Comparison of ENCODE assay signal across 8 cellular contexts in the genomic region with DNA sequence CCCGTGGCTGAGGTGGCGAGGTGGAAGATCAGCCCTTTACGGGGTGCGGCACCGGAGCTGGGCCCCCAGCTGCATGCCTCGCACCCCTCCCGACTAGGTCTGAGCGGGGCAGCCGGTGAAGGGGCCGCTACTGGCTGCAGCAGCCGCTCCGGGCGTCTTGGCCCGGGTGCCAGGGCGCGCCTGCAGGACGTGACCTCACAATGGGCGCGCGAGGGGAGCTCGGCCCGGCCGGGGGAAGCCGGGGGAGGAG. TPM values are rescaled to one million over a fixed set of nuclear protein-coding genes. Genes with fewer than 3 reads are reported as not detected.
A peak's percentile ranks its signal among the peaks of the same experiment; 100 is the strongest.
DNase-seq lines count a peak whose midpoint lies in the region; TF ChIP-seq lines count a peak whose summit lies in the region.

No MANE protein-coding gene starts in this region.

- H3K27me3 ChIP-seq in Loucy (ENCODE audit: insufficient read depth, low read length, poor library complexity, severe bottlenecking) (no peaks in the 10 kb centered on the region), muscle layer of duodenum (ENCODE audit: low read depth, low read length) (no peaks in the 10 kb centered on the region)

- peak overlapping the region; percentile 83 for H3K9ac ChIP-seq in Loucy (ENCODE audit: low read depth, low read length, poor library complexity, severe bottlenecking)

- peaks cover 6% of the 10 kb centered on the region; the same call in 1 of the 2 replicates for H3F3A ChIP-seq in Loucy (ENCODE audit: low read depth)

- no peaks in the 10 kb centered on the region for H3K27me3 Mint-ChIP-seq in activated naive CD4-positive, alpha-beta T cell treated with anti-CD3 and anti-CD28 coated beads, Interleukin-2, amount 50 U/mL, for 24 hours

- peak overlapping the region; percentile 82 for H3K27ac ChIP-seq in muscle layer of duodenum (ENCODE audit: low read length)

- peak overlapping the region; percentile 98 for H3K27ac Mint-ChIP-seq in activated naive CD4-positive, alpha-beta T cell treated with anti-CD3 and anti-CD28 coated beads, Interleukin-2, amount 50 U/mL, for 24 hours

- H3K4me2 ChIP-seq in Loucy (ENCODE audit: low read depth, low read length, poor library complexity, severe bottlenecking): peak overlapping the region; percentile 74

- peaks cover 10% of the 10 kb centered on the region for H3K36me3 Mint-ChIP-seq in activated naive CD4-positive, alpha-beta T cell treated with anti-CD3 and anti-CD28 coated beads, Interleukin-2, amount 50 U/mL, for 24 hours

- H3K9me3 ChIP-seq in Loucy (ENCODE audit: insufficient read depth, low read depth, low read length): no peaks in the 10 kb centered on the region
- H3K9me3 ChIP-seq in muscle layer of duodenum (ENCODE audit: control insufficient read depth in 1 of 2, low read length in 2 of 2): no peaks in the 10 kb centered on the region

- peak overlapping the region; percentile 97 for H3K4me3 Mint-ChIP-seq in activated naive CD4-positive, alpha-beta T cell treated with anti-CD3 and anti-CD28 coated beads, Interleukin-2, amount 50 U/mL, for 24 hours

- DNase-seq in activated naive CD4-positive, alpha-beta T cell treated with Interleukin-2 at 50 U/mL for 16 hours: no peak
- DNase-seq in choroid plexus epithelial cell (ENCODE audit: low read depth) (peak; percentile 36), NCI-H2171 (lab: John Stamatoyannopoulos, UW) (no peak), NAMALWA (ENCODE audit: low spot score) (no peak), H4 (ENCODE audit: low spot score) (no peak)

- H3K4me1 Mint-ChIP-seq in activated naive CD4-positive, alpha-beta T cell treated with anti-CD3 and anti-CD28 coated beads, Interleukin-2, amount 50 U/mL, for 24 hours: peaks cover 72% of the 10 kb centered on the region

- peak overlapping the region; percentile 93 for H2AFZ ChIP-seq in Loucy (ENCODE audit: low read length)

- H3K36me3 ChIP-seq in Loucy (ENCODE audit: insufficient read depth, low read length) (peaks cover 8% of the 10 kb centered on the region; the same call in 1 of the 2 replicates), muscle layer of duodenum (ENCODE audit: control insufficient read depth in 1 of 2, insufficient read depth in 2 of 2, low read length in 2 of 2) (peaks cover 24% of the 10 kb centered on the region in 2 donors)

- peaks cover 57% of the 10 kb centered on the region for H4K20me1 ChIP-seq in Loucy (ENCODE audit: insufficient read depth, low read length, poor library complexity, severe bottlenecking)

- H3K4me1 ChIP-seq in Loucy (ENCODE audit: insufficient read depth, low read length, poor library complexity, severe bottlenecking) (peaks cover 55% of the 10 kb centered on the region), muscle layer of duodenum (ENCODE audit: control insufficient read depth in 1 of 2, insufficient read depth in 2 of 2, low read length in 2 of 2) (peaks cover 12 to 43% of the 10 kb centered on the region in 2 donors)

- peaks cover 90% of the 10 kb centered on the region for H3K79me2 ChIP-seq in Loucy (ENCODE audit: insufficient read depth, low read length)

- H3K4me3 ChIP-seq in Loucy (ENCODE audit: low read length, poor library complexity, severe bottlenecking): peak overlapping the region; percentile 90
- H3K4me3 ChIP-seq in choroid plexus epithelial cell (ENCODE audit: low read depth, low read length): peak overlapping the region; percentile 97
- H3K4me3 ChIP-seq in muscle layer of duodenum (ENCODE audit: low read depth in 1 of 2, low read length in 2 of 2): peak overlapping the region; percentile 88 to 98

- TF ChIP-seq CTCF in Loucy (conservative IDR thresholded peaks at IDR 0.05; ENCODE audit: low read length): no peak
- no peak for TF ChIP-seq CTCF in choroid plexus epithelial cell (conservative IDR thresholded peaks at IDR 0.05; ENCODE audit: low read depth, low read length)

- H3K9me3 Mint-ChIP-seq in activated naive CD4-positive, alpha-beta T cell treated with anti-CD3 and anti-CD28 coated beads, Interleukin-2, amount 50 U/mL, for 24 hours: no peaks in the 10 kb centered on the region

- H3K9me2 ChIP-seq in Loucy (replicated peaks; ENCODE audit: low read depth, low read length): no peaks in the 10 kb centered on the region

RNA-seq across cellular contexts. Expression of a gene that starts 0.4 kb away (rescaled TPM):
- 11.3 and 18.5 TPM in 2 replicates for total RNA-seq in H4 (2014; rRNA removed; shearing (Covaris generic))

RNA-seq across cellular contexts. Expression of a gene that starts 0.7 kb away (rescaled TPM):
- total RNA-seq in H4 (2014; rRNA removed; shearing (Covaris generic)): 21.7 and 22.3 TPM in 2 replicates

RNA-seq across cellular contexts. Expression of a gene that starts 33.1 kb away (rescaled TPM):
- total RNA-seq in H4 (2014; rRNA removed; shearing (Covaris generic)): 5.8 and 6.8 TPM in 2 replicates

RNA-seq across cellular contexts. Expression of a gene that starts 39.4 kb away (rescaled TPM):
- total RNA-seq in H4 (2014; rRNA removed; shearing (Covaris generic)): 47.1 and 52.4 TPM in 2 replicates
